In genomic region chrX:16114640-16115039, GRCh38 we compare ENCODE assay signal across 17 cellular contexts. TPM values are rescaled to one million over a fixed set of nuclear protein-coding genes. Genes with fewer than 3 reads are reported as not detected.
DNase-seq lines count a peak whose midpoint lies in the region; ATAC-seq lines count a peak whose summit lies in the region.
"Had no signal": no experiment of that assay in that cellular context is flagged by ENCODE, and none has a peak within 500 bp of the region (broad histone marks: within the 10 kb centered on the region; RNA-seq: fewer than 3 reads in every experiment).

No MANE protein-coding gene starts in this region.

- no peaks in the 10 kb centered on the region for H3K27me3 ChIP-seq in rectal smooth muscle tissue (ENCODE audit: control insufficient read depth, insufficient read depth, low read length)

- no peaks in the 10 kb centered on the region for H3K36me3 ChIP-seq in rectal smooth muscle tissue (ENCODE audit: control insufficient read depth, insufficient read depth, low read length)

- no peak overlapping the region for H3K4me3 ChIP-seq in rectal smooth muscle tissue (ENCODE audit: low read length)

- DNase-seq in EL (peak; percentile 81), M059J (ENCODE audit: low read depth) (peak; percentile 84), brain pericyte (ENCODE audit: low read depth, low spot score) (peak; percentile 83), KG1 (lab: John Stamatoyannopoulos, UW) (no peak)
- DNase-seq in activated T-cell treated with anti-CD3 and anti-CD28 coated beads, Interleukin-2, amount 50 U/mL, for 1 hour: no peak
- DNase-seq: activated CD4-positive, CD25-positive, alpha-beta regulatory T cell treated with anti-CD3 and anti-CD28 coated beads, Interleukin-2, amount 50 U/mL, for 72 hours; NCI-H1105 treated with DMSO at 0.1 percent for 48 hours; NCI-H526; right cardiac atrium; SHP77 treated with DMSO at 0.1 percent for 48 hours; substantia nigra had no signal

- ATAC-seq in GM18868 (IDR thresholded peaks at IDR 0.05; ENCODE audit: unreplicated experiment) (no peak), GM18502 (IDR thresholded peaks at IDR 0.05; ENCODE audit: poor library complexity, unreplicated experiment) (no peak)
- ATAC-seq: right cardiac atrium had no signal

- peak overlapping the region; percentile 54 for H3K27ac ChIP-seq in rectal smooth muscle tissue (ENCODE audit: low read depth, low read length)

- no peaks in the 10 kb centered on the region for H3K4me1 ChIP-seq in rectal smooth muscle tissue (ENCODE audit: control insufficient read depth, insufficient read depth, low read length)

- H3K9ac ChIP-seq in rectal smooth muscle tissue (ENCODE audit: low read length): no peak overlapping the region

RNA-seq across cellular contexts. Expression of gene GRPR, which starts 8.7 kb away (rescaled TPM):
- 0.15 and 0.32 TPM in 2 replicates for total RNA-seq in M059J (2014; rRNA removed; shearing (Covaris generic))
- total RNA-seq: activated T-helper 1 cell treated with anti-CD3 and anti-CD28 coated beads, Interleukin-12 subunit alpha, Interleukin-12 subunit beta, Interleukin-2, Interleukin-4 antibody, amounts not matched to agents 30 ng/mL and 10 ng/mL and 1 ng/mL, durations not matched to agents 14 hours and 24 hours and 36 hours; bronchial epithelial cell; mucosa of gallbladder had no signal

RNA-seq across cellular contexts. Expression of gene MAGEB17, which starts 52.6 kb away (rescaled TPM):
- total RNA-seq in M059J (2014; rRNA removed; shearing (Covaris generic)): not detected in 2 replicates
- total RNA-seq: activated T-helper 1 cell treated with anti-CD3 and anti-CD28 coated beads, Interleukin-12 subunit alpha, Interleukin-12 subunit beta, Interleukin-2, Interleukin-4 antibody, amounts not matched to agents 30 ng/mL and 10 ng/mL and 1 ng/mL, durations not matched to agents 14 hours and 24 hours and 36 hours; bronchial epithelial cell; mucosa of gallbladder; right cardiac atrium had no signal

Comparison
In these comparisons a context has a peak if more than half of its experiments do, and no peak if none do; other contexts are left out.
1. DNase-seq: peak in EL (single experiment), M059J (single experiment) and brain pericyte (single experiment); none in activated T-cell treated with anti-CD3 and anti-CD28 coated beads, Interleukin-2, amount 50 U/mL, for 1 hour (single experiment) and KG1 (single experiment).